ENCODE assay signal across 8 cellular contexts in the genomic region with DNA sequence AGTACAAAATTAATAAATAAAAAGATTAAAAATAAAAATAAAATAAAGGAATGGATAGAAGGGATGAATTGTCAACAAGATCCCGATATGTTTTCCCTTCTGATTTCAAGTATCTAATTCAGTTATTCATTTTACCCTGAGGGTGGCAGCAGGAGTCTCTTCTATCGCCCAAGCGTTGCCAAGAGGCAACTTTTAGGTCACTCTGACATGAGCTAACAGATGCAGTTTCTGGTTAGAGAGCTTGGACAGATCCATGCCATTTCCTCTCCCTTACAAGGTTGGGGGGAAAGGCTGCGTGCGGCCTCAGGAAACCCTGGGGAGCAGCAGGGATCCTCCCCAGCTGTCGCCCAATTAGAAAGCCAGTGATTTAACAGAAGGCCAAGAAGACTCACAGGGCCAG. TPM values are rescaled to one million over a fixed set of nuclear protein-coding genes. Genes with fewer than 3 reads are reported as not detected.
DNase-seq lines count a peak whose midpoint lies in the region; ATAC-seq and TF ChIP-seq lines count a peak whose summit lies in the region.

No MANE protein-coding gene starts in this region.

- 0 out of 2 replicates have a peak, but pooled peaks have one; percentile 16 for TF ChIP-seq CTCF in LNCAP (IDR thresholded peaks at IDR 0.05)

- intact Hi-C loops in left colon (cut with DNase I, micrococcal nuclease): no loop called here

- H3K27me3 Mint-ChIP-seq in T-cell: no peaks in the 10 kb centered on the region

- no peaks in the 10 kb centered on the region for H3K9me3 Mint-ChIP-seq in T-cell

- POLR2A ChIA-PET in T-cell (lab: Charles Lee): interaction anchor here (0.5 to 0.9 kb wide), 7 partner anchors 9 to 379 kb away, joined by 3 to 10 read pairs (median 4); partner anchors contain the start of gene PQBP1 (in 1 of the 2)

- CTCF ChIA-PET in T-cell (lab: Charles Lee): interaction anchor here (0.7 to 1.5 kb wide), 16 partner anchors 66 to 300 kb away, joined by 3 to 7 read pairs (median 4); partner anchors contain the start of genes PQBP1 (in 2 of the 2), HDAC6 (in 1 of the 2), SLC35A2 (in 1 of the 2) and TIMM17B (in 1 of the 2)

- DNase-seq in DMS79 (lab: John Stamatoyannopoulos, UW): peak; percentile 13
- DNase-seq in T-cell: peak in 32 of 34 experiments; percentile 1 to 40 (median 22)
- peak; percentile 40 to 68 for DNase-seq in cerebellar nuclear complex (lab: John Stamatoyannopoulos, UW)
- DNase-seq in left colon: peak; percentile 12 to 25
- peak; percentile 6 to 14 for DNase-seq in stimulated activated CD8-positive, alpha-beta memory T cell treated with anti-CD3 and anti-CD28 coated beads, Interleukin-7, amount 100 ng/mL, for 1 hour (ENCODE audit: low read depth in 2 of 2)
- no peak for DNase-seq in epidermal melanocyte (ENCODE audit: insufficient read length, low spot score)

- H3K4me1 Mint-ChIP-seq in T-cell: peaks cover 0 to 11% (median 6%) of the 10 kb centered on the region in 3 donors

- H3K27ac Mint-ChIP-seq in T-cell: peak overlapping the region; percentile 74

- H3K36me3 Mint-ChIP-seq in T-cell: no peaks in the 10 kb centered on the region

- H3K4me3 Mint-ChIP-seq in T-cell: no peak overlapping the region

- peak in 3 of 4 experiments; percentile 60 to 78 (median 75) for ATAC-seq in T-cell (replicated peaks in 1 of 4)
- ATAC-seq in left colon: peak; percentile 67
- no peak for ATAC-seq in HG03521 (IDR thresholded peaks at IDR 0.05; ENCODE audit: unreplicated experiment)

RNA-seq across cellular contexts. Expression of gene WAS, which starts 35.3 kb away (rescaled TPM):
- total RNA-seq in T-cell: 100 to 1,000 TPM in 3 of 5 donors, 10 to 100 TPM in 2; 92.0 to 118 (median 103) TPM
- total RNA-seq in left colon: 1 to 10 TPM; 2.4 to 6.6 TPM

RNA-seq across cellular contexts. Expression of gene SUV39H1, which starts 48.2 kb away (rescaled TPM):
- total RNA-seq in T-cell: 10 to 100 TPM in 3 of 5 donors, 1 to 10 TPM in 2; 7.6 to 12.0 (median 10.6) TPM
- 1 to 10 TPM; 3.1 to 5.0 TPM for total RNA-seq in left colon

RNA-seq across cellular contexts. Expression of gene WDR13, which starts 51.0 kb away (rescaled TPM):
- 10 to 100 TPM; 39.0 to 65.9 (median 59.3) TPM for total RNA-seq in T-cell
- total RNA-seq in left colon: 100 to 1,000 TPM; 126 to 141 TPM

Comparison
In these comparisons a context has a peak if more than half of its experiments do, and no peak if none do; other contexts are left out.
1. RNA of gene WAS, which starts 35.3 kb away (total RNA-seq): 92.0 to 118 TPM in T-cell; 2.4 to 6.6 TPM in left colon; every median in the first group is over 10 times any median in the second.